In genomic region chr2:30145826-30146336, GRCh38 we compare ENCODE assay signal across 8 cellular contexts. TPM values are rescaled to one million over a fixed set of nuclear protein-coding genes. Genes with fewer than 3 reads are reported as not detected.
DNase-seq lines count a peak whose midpoint lies in the region; ATAC-seq, FAIRE-seq and TF ChIP-seq lines count a peak whose summit lies in the region.

No MANE protein-coding gene starts in this region.

- H3K4me1 Mint-ChIP-seq in activated naive CD4-positive, alpha-beta T cell treated with anti-CD3 and anti-CD28 coated beads, Interleukin-2, amount 10 ng/mL, durations not matched to agents 7 days and 5 days = peaks cover 40% of the 10 kb centered on the region

- TF ChIP-seq RAD21 in GM12878 (IDR thresholded peaks at IDR 0.05; ENCODE audit: insufficient read depth, low read depth, low read length) = no peak

- peak overlapping the region; percentile 99 for H3K27ac Mint-ChIP-seq in activated naive CD4-positive, alpha-beta T cell treated with anti-CD3 and anti-CD28 coated beads, Interleukin-2, amount 10 ng/mL, durations not matched to agents 7 days and 5 days

- no peak for FAIRE-seq in GM12878 (lab: Jason Lieb, UNC)

- SMC1A ChIA-PET in GM12878 (lab: Charles Lee; ENCODE audit: uncharacterized antibody, unreplicated experiment) = interaction anchor here (0.7 to 2.3 kb wide), 10 partner anchors 10 to 566 kb away, joined by 3 to 20 read pairs (median 4); no protein-coding TSS in a partner anchor

- H2AFZ ChIP-seq in GM12878 (ENCODE audit: control insufficient read depth, low read depth, low read length) = peak overlapping the region; percentile 95

- intact Hi-C loops in GM12878 (cut with micrococcal nuclease; ENCODE audit: unreplicated experiment) = loop anchor here (5.0 kb wide), 1 partner anchor 191 kb away; no protein-coding TSS in a partner anchor

- no peaks in the 10 kb centered on the region for H3K79me2 ChIP-seq in GM12878 (ENCODE audit: control insufficient read depth, insufficient read depth, low read length)

- H3K27me3 Mint-ChIP-seq in activated naive CD4-positive, alpha-beta T cell treated with anti-CD3 and anti-CD28 coated beads, Interleukin-2, amount 10 ng/mL, durations not matched to agents 7 days and 5 days = no peaks in the 10 kb centered on the region

- peak overlapping the region; percentile 97 for H3K4me2 ChIP-seq in GM12878 (ENCODE audit: control insufficient read depth, insufficient read depth)

- no peak for DNase-seq in activated naive CD4-positive, alpha-beta T cell treated with anti-CD3 and anti-CD28 coated beads, Interleukin-2, amount 10 ng/mL, durations not matched to agents 7 days and 5 days
- DNase-seq in activated naive CD4-positive, alpha-beta T cell treated with Interleukin-2 at 50 U/mL for 16 hours = no peak
- no peak for DNase-seq in GM12878 (ENCODE audit: low read depth, low spot score)
- peak; percentile 45 for DNase-seq in medulla oblongata (ENCODE audit: extremely low spot score)
- no peak for DNase-seq in upper lobe of left lung
- DNase-seq in NCI-H128 (lab: John Stamatoyannopoulos, UW; ENCODE audit: unreplicated experiment) = no peak
- no peak for DNase-seq in NCI-H1417 (lab: John Stamatoyannopoulos, UW)
- no peak for DNase-seq in NCI-H146 (lab: John Stamatoyannopoulos, UW)

- H3K4me1 ChIP-seq in GM12878 (ENCODE audit: control insufficient read depth, insufficient read depth, low read length) (peaks cover 24% of the 10 kb centered on the region), upper lobe of left lung (peaks cover 33 to 40% (median 34%) of the 10 kb centered on the region in 4 donors)

- H4K20me1 ChIP-seq in GM12878 (ENCODE audit: control insufficient read depth, insufficient read depth) = no peaks in the 10 kb centered on the region

- peak overlapping the region; percentile 84 for H3K4me3 Mint-ChIP-seq in activated naive CD4-positive, alpha-beta T cell treated with anti-CD3 and anti-CD28 coated beads, Interleukin-2, amount 10 ng/mL, durations not matched to agents 7 days and 5 days

- 40% methylated on average over 8 of the region's 8 CpGs for WGBS in GM12878 (ENCODE audit: insufficient coverage, insufficient replicate concordance, low lambda C conversion rate, missing lambda C conversion rate)
- WGBS in upper lobe of left lung, 2 donors = 39 to 49% methylated on average over 8 of the region's 8 CpGs

- TF ChIP-seq POLR2A in GM12878 (IDR thresholded peaks at IDR 0.05; ENCODE audit: low read depth, low read length) (no peak), upper lobe of left lung (IDR thresholded peaks at IDR 0.05) (no peak)

- H3K9me3 ChIP-seq in GM12878 (replicated peaks; ENCODE audit: control insufficient read depth, insufficient read depth, low read length) (no peaks in the 10 kb centered on the region), upper lobe of left lung (no peaks in the 10 kb centered on the region)

- CTCF ChIA-PET in activated naive CD4-positive, alpha-beta T cell treated with anti-CD3 and anti-CD28 coated beads, Interleukin-2, amount 10 ng/mL, durations not matched to agents 7 days and 5 days (lab: Charles Lee) = interaction anchor here (1.6 to 2.2 kb wide), 2 partner anchors 18 to 565 kb away, joined by 7 to 14 read pairs; no protein-coding TSS in a partner anchor
- CTCF ChIA-PET in GM12878 (lab: Yijun Ruan, JAX) = interaction anchor here (1.1 to 2.0 kb wide), 4 partner anchors 16 to 566 kb away, joined by 3 to 17 read pairs (median 10); no protein-coding TSS in a partner anchor

- peak overlapping the region; percentile 72 for H3K9ac ChIP-seq in GM12878 (ENCODE audit: control insufficient read depth, insufficient read depth, low read length)

- H3K9me3 Mint-ChIP-seq in activated naive CD4-positive, alpha-beta T cell treated with anti-CD3 and anti-CD28 coated beads, Interleukin-2, amount 10 ng/mL, durations not matched to agents 7 days and 5 days = no peaks in the 10 kb centered on the region

- TF ChIP-seq CTCF in GM12878 (IDR thresholded peaks at IDR 0.05 in 2 of 3, conservative IDR thresholded peaks at IDR 0.05 in 1 of 3; ENCODE audit: control insufficient read depth in 2 of 3, extremely low read depth in 1 of 3, insufficient read depth in 1 of 3, low read depth in 3 of 3, low read length in 3 of 3) = no peak
- TF ChIP-seq CTCF in upper lobe of left lung (IDR thresholded peaks at IDR 0.05) = no peak

- H3K4me3 ChIP-seq in GM12878 (peak overlapping the region; percentile 58), upper lobe of left lung (peak overlapping the region in 3 of 4 donors; percentile 44 to 89 (median 55))

- no peak for ATAC-seq in GM12878
- no peak for ATAC-seq in upper lobe of left lung (ENCODE audit: low FRiP score in 2 of 2)

- TF ChIP-seq EP300 in GM12878 (IDR thresholded peaks at IDR 0.05; ENCODE audit: borderline replicate concordance in 1 of 2, control insufficient read depth in 1 of 2, low read depth in 2 of 2, low read length in 2 of 2) (no peak), upper lobe of left lung (IDR thresholded peaks at IDR 0.05) (no peak)

- RAD21 ChIA-PET in GM12878 (lab: Charles Lee; ENCODE audit: unreplicated experiment) = interaction anchor here (0.6 to 7.3 kb wide), 15 partner anchors 9 to 566 kb away, joined by 3 to 97 read pairs (median 3); no protein-coding TSS in a partner anchor

- H3K36me3 Mint-ChIP-seq in activated naive CD4-positive, alpha-beta T cell treated with anti-CD3 and anti-CD28 coated beads, Interleukin-2, amount 10 ng/mL, durations not matched to agents 7 days and 5 days = peaks cover 15% of the 10 kb centered on the region

- H3K36me3 ChIP-seq in GM12878 (ENCODE audit: control insufficient read depth in 2 of 2, insufficient read depth in 2 of 2, low read length in 1 of 2) (no peaks in the 10 kb centered on the region), upper lobe of left lung (peaks cover 0 to 2% (median 0%) of the 10 kb centered on the region in 4 donors)

- H3K27me3 ChIP-seq in GM12878 (replicated peaks in 1 of 2; ENCODE audit: control insufficient read depth in 2 of 2, insufficient read depth in 2 of 2, low read length in 1 of 2) = no peaks in the 10 kb centered on the region
- no peaks in the 10 kb centered on the region for H3K27me3 ChIP-seq in upper lobe of left lung

- BruUV-seq in GM12878 (replicated peaks; lab: Mats Ljungman, UMichigan) = TSS peak; percentile 95

- in situ Hi-C loops in GM12878 (cut with MboI) = no loop called here

- POLR2A ChIA-PET in GM12878 (lab: Charles Lee) = interaction anchor here (0.6 to 2.0 kb wide), 6 partner anchors 10 to 1109 kb away, joined by 3 to 6 read pairs (median 4); no protein-coding TSS in a partner anchor

- peak overlapping the region; percentile 78; the same call in 1 of the 2 replicates for H3K27ac ChIP-seq in GM12878 (ENCODE audit: control insufficient read depth, insufficient read depth)
- H3K27ac ChIP-seq in upper lobe of left lung = peak overlapping the region; percentile 83 to 100 (median 96)

TF ChIP-seq in GM12878, 131 proteins besides CTCF, POLR2A, EP300 and RAD21 (continues in another document):
- peak; percentile 43; the same call in 1 of the 2 replicates for TF ChIP-seq ZNF687 (IDR thresholded peaks at IDR 0.05)
- TF ChIP-seq PAX8 (IDR thresholded peaks at IDR 0.05) = 0 out of 2 replicates have a peak, but pooled peaks have one; percentile 68
- TF ChIP-seq NR2C2 (IDR thresholded peaks at IDR 0.05; ENCODE audit: borderline replicate concordance, control insufficient read depth, insufficient read length, low read depth) = no peak
- TF ChIP-seq GATAD2B (conservative IDR thresholded peaks at IDR 0.05; ENCODE audit: low read depth) = 0 out of 2 replicates have a peak, but pooled peaks have one; percentile 27

RNA-seq across cellular contexts. Expression of gene YPEL5, which starts 0.9 kb away (rescaled TPM):
- total RNA-seq in GM12878 (2013; cell fraction: nucleolus; rRNA removed) = 20.9 and 25.1 TPM in 2 replicates
- total RNA-seq in GM12878 (2014; rRNA removed) (21.6 and 27.4 TPM in 2 replicates), GM12878 (2014; rRNA removed; fragmentation: Illumina TruSeq; extraction: Trizol) (19.5 and 20.1 TPM in 2 replicates), GM12878 (2021) (21.6 and 22.5 TPM in 2 replicates), upper lobe of left lung (100 to 1,000 TPM in 2 of 6 donors, 10 to 100 TPM in 4; 51.9 to 107 (median 85.8) TPM)
- 27.9 TPM for polyA plus RNA-seq in GM12878 (2011; ENCODE audit: low read depth)
- polyA plus RNA-seq in GM12878 (2011; rRNA removed) (47.3 and 58.4 TPM in 2 replicates), GM12878 (2014; fragmentation: Illumina TruSeq; extraction: Trizol) (21.8 and 27.7 TPM in 2 replicates), GM12878 (2014; fragmentation: Nextera tagmentation; extraction: Ambion mirVana) (10 to 100 TPM; 24.9 to 43.6 TPM), GM12878 (2014; rRNA removed) (21.7 and 24.3 TPM in 2 replicates), GM12878 (2016; fragmentation: Nextera tagmentation; extraction: Ambion mirVana) (10 to 100 TPM; 18.8 to 19.2 TPM)
- 28.6 and 32.1 TPM in 2 replicates for polyA plus RNA-seq in GM12878 (2011; cell fraction: cytosol; rRNA removed)
- polyA plus RNA-seq in GM12878 (2011; cell fraction: nucleus; rRNA removed) = 16.7 and 23.9 TPM in 2 replicates
- polyA plus RNA-seq in GM12878 (2012) = 37.3 and 41.2 TPM in 2 replicates
- polyA minus RNA-seq in GM12878 (2011; rRNA and poly(A)+ RNA removed) = 31.9 and 36.6 TPM in 2 replicates
- polyA minus RNA-seq in GM12878 (2011; cell fraction: cytosol; rRNA and poly(A)+ RNA removed) = 7.2 TPM in 2 replicates
- polyA minus RNA-seq in GM12878 (2011; cell fraction: nucleus; rRNA and poly(A)+ RNA removed) = 10.3 and 15.5 TPM in 2 replicates
